In genomic region chr14:89926709-89927108, GRCh38 we compare ENCODE assay signal across 22 cellular contexts. TPM values are rescaled to one million over a fixed set of nuclear protein-coding genes. Genes with fewer than 3 reads are reported as not detected.
DNase-seq lines count a peak whose midpoint lies in the region; ATAC-seq and TF ChIP-seq lines count a peak whose summit lies in the region.
"Had no signal": no experiment of that assay in that cellular context is flagged by ENCODE, and none has a peak within 500 bp of the region (broad histone marks: within the 10 kb centered on the region; RNA-seq: fewer than 3 reads in every experiment).

No MANE protein-coding gene starts in this region.

- H3K9me3 ChIP-seq in RWPE2 (ENCODE audit: severe bottlenecking): no peaks in the 10 kb centered on the region
- no peaks in the 10 kb centered on the region for H3K9me3 ChIP-seq in fibroblast of lung (ENCODE audit: control insufficient read depth, insufficient read depth, low read depth, low read length)
- H3K9me3 ChIP-seq in parathyroid adenoma (ENCODE audit: control insufficient read depth, low read length): no peaks in the 10 kb centered on the region
- H3K9me3 ChIP-seq: gastrocnemius medialis, HAP-1, tibial artery had no signal

- H3K4me2 ChIP-seq in fibroblast of lung (ENCODE audit: extremely low read depth, insufficient read depth, low read length): no peak overlapping the region
- H3K4me2 ChIP-seq in parathyroid adenoma (ENCODE audit: low read length): no peak overlapping the region

- H3K9ac ChIP-seq in fibroblast of lung (ENCODE audit: insufficient read depth, low read length): no peak overlapping the region
- H3K9ac ChIP-seq in parathyroid adenoma: no peak overlapping the region

- DNase-seq in EL (peak; percentile 27), RWPE2 (ENCODE audit: low spot score) (no peak), fibroblast of lung (ENCODE audit: low read depth in 2 of 2) (peak; percentile 25 to 53), NCI-H526 (lab: John Stamatoyannopoulos, UW) (no peak)
- no peak for DNase-seq in activated CD4-positive, CD25-positive, alpha-beta regulatory T cell treated with anti-CD3 and anti-CD28 coated beads, Interleukin-2, amount 50 U/mL, for 72 hours
- DNase-seq: activated CD4-positive, alpha-beta T cell treated with anti-CD3 and anti-CD28 coated beads for 1 hour; activated T-cell treated with anti-CD3 and anti-CD28 coated beads, Interleukin-2, amount 50 U/mL, for 48 hours; DND-41; gastrocnemius medialis; left colon; NCI-H1105 treated with DMSO at 0.1 percent for 48 hours; NCI-H510A treated with DMSO at 0.1 percent for 48 hours; small intestine; stimulated activated CD4-positive, alpha-beta T cell treated with anti-CD3 and anti-CD28 coated beads, Interleukin-2, amount 100 ng/mL, for 48 hours; tibial artery had no signal

- H3K79me2 ChIP-seq in fibroblast of lung (ENCODE audit: control insufficient read depth, insufficient read depth, low read length) (no peaks in the 10 kb centered on the region), parathyroid adenoma (no peaks in the 10 kb centered on the region)

- H3K27me3 ChIP-seq in RWPE2 (ENCODE audit: insufficient read depth, poor library complexity, severe bottlenecking): no peaks in the 10 kb centered on the region
- H3K27me3 ChIP-seq in fibroblast of lung (ENCODE audit: control insufficient read depth, insufficient read depth, low read length): no peaks in the 10 kb centered on the region
- no peaks in the 10 kb centered on the region for H3K27me3 ChIP-seq in parathyroid adenoma (ENCODE audit: control insufficient read depth, insufficient read depth, low read length)
- H3K27me3 ChIP-seq: gastrocnemius medialis, tibial artery had no signal

- H3K4me1 ChIP-seq in RWPE2 (ENCODE audit: insufficient read depth, poor library complexity, severe bottlenecking) (peaks cover 20% of the 10 kb centered on the region), fibroblast of lung (ENCODE audit: control insufficient read depth, extremely low read depth, insufficient read depth, low read length) (no peaks in the 10 kb centered on the region), parathyroid adenoma (peaks cover 3% of the 10 kb centered on the region)
- H3K4me1 ChIP-seq: tibial artery had no signal

- no peak overlapping the region for H3K27ac ChIP-seq in RWPE2 (ENCODE audit: poor library complexity, severe bottlenecking)
- no peak overlapping the region for H3K27ac ChIP-seq in fibroblast of lung (ENCODE audit: insufficient read depth, low read length)
- peak overlapping the region; percentile 20 for H3K27ac ChIP-seq in parathyroid adenoma
- H3K27ac ChIP-seq: coronary artery, gastrocnemius medialis, tibial artery had no signal

- ATAC-seq in RWPE2 (ENCODE audit: low read depth): peak; percentile 63; the same call in 2 of the 3 replicates
- no peak for ATAC-seq in HG03521 (IDR thresholded peaks at IDR 0.05; ENCODE audit: unreplicated experiment)
- ATAC-seq in GM19324 (IDR thresholded peaks at IDR 0.05; ENCODE audit: low FRiP score, unreplicated experiment): no peak
- ATAC-seq: gastrocnemius medialis; left colon; natural killer cell treated with Interleukin-12 subunit alpha and Interleukin-12 subunit beta and Interleukin-15 and Interleukin-18, amount 100 ng/mL, for 72 hours; Right ventricle myocardium inferior had no signal

- no peaks in the 10 kb centered on the region for H4K20me1 ChIP-seq in fibroblast of lung (ENCODE audit: control insufficient read depth, extremely low read depth, insufficient read depth, low read length)

- no peak overlapping the region for H2AFZ ChIP-seq in fibroblast of lung (ENCODE audit: low read length)
- peak overlapping the region; percentile 43 for H2AFZ ChIP-seq in parathyroid adenoma

- peaks cover 33% of the 10 kb centered on the region for H3K36me3 ChIP-seq in RWPE2 (ENCODE audit: low read depth)
- no peaks in the 10 kb centered on the region for H3K36me3 ChIP-seq in fibroblast of lung (ENCODE audit: control insufficient read depth, insufficient read depth, low read length)
- H3K36me3 ChIP-seq in parathyroid adenoma (ENCODE audit: control insufficient read depth, insufficient read depth, low read length): no peaks in the 10 kb centered on the region
- H3K36me3 ChIP-seq: gastrocnemius medialis, HAP-1 had no signal

- H3K4me3 ChIP-seq in RWPE2 (ENCODE audit: severe bottlenecking) (no peak overlapping the region), fibroblast of lung (replicated peaks in 1 of 4; ENCODE audit: control extremely low read depth in 1 of 4, insufficient read depth in 1 of 4, low read depth in 3 of 4, low read length in 4 of 4) (no peak overlapping the region), parathyroid adenoma (ENCODE audit: low read depth, low read length) (no peak overlapping the region)
- H3K4me3 ChIP-seq: coronary artery, gastrocnemius medialis, HAP-1, tibial artery had no signal

- no peak for TF ChIP-seq CTCF in RWPE2 (IDR thresholded peaks at IDR 0.05; ENCODE audit: poor library complexity, severe bottlenecking)
- TF ChIP-seq CTCF in fibroblast of lung (conservative IDR thresholded peaks at IDR 0.05 in 1 of 2, IDR thresholded peaks at IDR 0.05 in 1 of 2; ENCODE audit: low read depth in 1 of 2, low read length in 2 of 2): no peak
- TF ChIP-seq CTCF in parathyroid adenoma (IDR thresholded peaks at IDR 0.05): no peak

RNA-seq across cellular contexts. Expression of gene EFCAB11, which starts 27.8 kb away (rescaled TPM):
- total RNA-seq in fibroblast of lung: 2.6 and 2.8 TPM in 2 replicates
- polyA plus RNA-seq in fibroblast of lung: 4.0 and 7.1 TPM in 2 replicates
- 4.3 and 7.4 TPM in 2 replicates for polyA plus RNA-seq in fibroblast of lung (2012)
- 0.22 TPM in 1 of 2 replicates, not detected in the other for polyA minus RNA-seq in fibroblast of lung (ENCODE audit: low replicate concordance)

RNA-seq across cellular contexts. Expression of gene TDP1, which starts 29.0 kb away (rescaled TPM):
- total RNA-seq in fibroblast of lung: 11.6 and 13.7 TPM in 2 replicates
- 11.7 and 22.8 TPM in 2 replicates for polyA plus RNA-seq in fibroblast of lung
- polyA plus RNA-seq in fibroblast of lung (2012): 10.2 and 17.3 TPM in 2 replicates
- polyA minus RNA-seq in fibroblast of lung (ENCODE audit: low replicate concordance): 29.2 and 42.6 TPM in 2 replicates

Comparison
In these comparisons a context has a peak if more than half of its experiments do, and no peak if none do; other contexts are left out.
1. DNase-seq: peak in EL (single experiment) and fibroblast of lung (2 of 2); none in RWPE2 (single experiment), activated CD4-positive, CD25-positive, alpha-beta regulatory T cell treated with anti-CD3 and anti-CD28 coated beads, Interleukin-2, amount 50 U/mL, for 72 hours (single experiment) and NCI-H526 (0 of 2).